ENCODE assay signal across 8 cellular contexts in genomic region chr9:15642369-15642962, GRCh38.
A peak's percentile ranks its signal among the peaks of the same experiment; 100 is the strongest.
DNase-seq lines count a peak whose midpoint lies in the region; ATAC-seq and TF ChIP-seq lines count a peak whose summit lies in the region.

No MANE protein-coding gene starts in this region.

- H3K4me3 Mint-ChIP-seq in progenitor cell of endocrine pancreas (ENCODE audit: low read depth): no peak overlapping the region

- no peak overlapping the region for H3K27ac Mint-ChIP-seq in progenitor cell of endocrine pancreas

- peak; percentile 63 for TF ChIP-seq CTCF in progenitor cell of endocrine pancreas (IDR thresholded peaks at IDR 0.05; ENCODE audit: unreplicated experiment)

- TF ChIP-seq POLR2A in erythroblast (IDR thresholded peaks at IDR 0.05; ENCODE audit: low read length): no peak

- H3K27me3 Mint-ChIP-seq in progenitor cell of endocrine pancreas: no peaks in the 10 kb centered on the region

- DNase-seq in DMS79 (lab: John Stamatoyannopoulos, UW) (peak; percentile 16), HuH-7.5 (ENCODE audit: low spot score) (peak; percentile 11), OCI-M1 (lab: John Stamatoyannopoulos, UW) (peak; percentile 51), erythroblast (lab: John Stamatoyannopoulos, UW) (peak; percentile 29 to 58), progenitor cell of endocrine pancreas (ENCODE audit: low spot score, unreplicated experiment) (no peak)
- DNase-seq in activated CD4-positive, alpha-beta T cell treated with anti-CD3 and anti-CD28 coated beads for 48 hours: no peak

- ATAC-seq in GM21447 (IDR thresholded peaks at IDR 0.05; ENCODE audit: unreplicated experiment): no peak
- no peak for ATAC-seq in GM21737 (IDR thresholded peaks at IDR 0.05; ENCODE audit: unreplicated experiment)

- no peaks in the 10 kb centered on the region for H3K4me1 Mint-ChIP-seq in progenitor cell of endocrine pancreas (ENCODE audit: low read depth)

- H3K36me3 Mint-ChIP-seq in progenitor cell of endocrine pancreas (ENCODE audit: insufficient read depth): peaks cover 3% of the 10 kb centered on the region

- peaks cover 17% of the 10 kb centered on the region for H3K9me3 Mint-ChIP-seq in progenitor cell of endocrine pancreas (ENCODE audit: low read depth)

Comparison
In these comparisons a context has a peak if more than half of its experiments do, and no peak if none do; other contexts are left out.
1. DNase-seq: peak in DMS79 (single experiment), HuH-7.5 (single experiment), OCI-M1 (single experiment) and erythroblast (2 of 2); none in progenitor cell of endocrine pancreas (single experiment) and activated CD4-positive, alpha-beta T cell treated with anti-CD3 and anti-CD28 coated beads for 48 hours (single experiment).